ENCODE assay signal across 8 cellular contexts in genomic region chr4:150867148-150867547, GRCh38.
A peak's percentile ranks its signal among the peaks of the same experiment; 100 is the strongest.
DNase-seq lines count a peak whose midpoint lies in the region; ATAC-seq lines count a peak whose summit lies in the region.

No MANE protein-coding gene starts in this region.

- H3K4me3 ChIP-seq in right cardiac atrium (ENCODE audit: low read length) (no peak overlapping the region), skeletal muscle cell (ENCODE audit: low read depth, low read length) (no peak overlapping the region)

- peak; percentile 32 to 51 for DNase-seq in activated CD4-positive, alpha-beta T cell treated with anti-CD3 and anti-CD28 coated beads for 4 hours
- DNase-seq in activated CD4-positive, alpha-beta T cell treated with anti-CD3 and anti-CD28 coated beads, Interleukin-2, amount 50 U/mL, for 4 hours: no peak
- peak; percentile 71 for DNase-seq in NCI-H510A treated with DMSO at 0.1 percent for 48 hours (lab: John Stamatoyannopoulos, UW)
- DNase-seq in amniotic stem cell (lab: John Stamatoyannopoulos, UW): peak; percentile 81
- DNase-seq in right cardiac atrium: no peak
- DNase-seq in skeletal muscle cell (ENCODE audit: low read depth): peak; percentile 20

- H3K27ac ChIP-seq in right cardiac atrium (ENCODE audit: low read length): no peak overlapping the region

- no peaks in the 10 kb centered on the region for H3K4me1 ChIP-seq in right cardiac atrium (ENCODE audit: control insufficient read depth, insufficient read depth, low read length)

- WGBS in right cardiac atrium: 12% methylated on average over 4 of the region's 4 CpGs

- peak; percentile 72 for ATAC-seq in GM19463 (IDR thresholded peaks at IDR 0.05; ENCODE audit: unreplicated experiment)
- peak; percentile 86 for ATAC-seq in HG03520 (IDR thresholded peaks at IDR 0.05; ENCODE audit: unreplicated experiment)
- ATAC-seq in right cardiac atrium: peak; percentile 59 to 73

- intact Hi-C loops in right cardiac atrium (cut with DNase I): loop anchor here (5.0 to 10.0 kb wide), 3 partner anchors 565 to 572 kb away; no protein-coding TSS in a partner anchor

- no peaks in the 10 kb centered on the region for H3K27me3 ChIP-seq in right cardiac atrium (ENCODE audit: control insufficient read depth, insufficient read depth)

- no peaks in the 10 kb centered on the region for H3K9me3 ChIP-seq in right cardiac atrium (ENCODE audit: control insufficient read depth, low read length)

Comparison
In these comparisons a context has a peak if more than half of its experiments do, and no peak if none do; other contexts are left out.
1. DNase-seq: peak in activated CD4-positive, alpha-beta T cell treated with anti-CD3 and anti-CD28 coated beads for 4 hours (2 of 2), NCI-H510A treated with DMSO at 0.1 percent for 48 hours (single experiment), amniotic stem cell (single experiment) and skeletal muscle cell (single experiment); none in activated CD4-positive, alpha-beta T cell treated with anti-CD3 and anti-CD28 coated beads, Interleukin-2, amount 50 U/mL, for 4 hours (0 of 2) and right cardiac atrium (0 of 3).
2. Peak in every context shown above with its lines, with median percentiles within 50 percentile points of each other: ATAC-seq.